Comparison of ENCODE assay signal across 2 cellular contexts in genomic region chr9:89293014-89293413, GRCh38.
A peak's percentile ranks its signal among the peaks of the same experiment; 100 is the strongest.
TF ChIP-seq lines count a peak whose summit lies in the region.

No MANE protein-coding gene starts in this region.

TF ChIP-seq in HCT116, 20 proteins besides CTCF, POLR2A, EP300 and RAD21:
- TF ChIP-seq ELF1 (IDR thresholded peaks at IDR 0.05; ENCODE audit: borderline replicate concordance, low read depth) (no peak), CBX3 (IDR thresholded peaks at IDR 0.05; ENCODE audit: low read depth) (0 out of 2 replicates have a peak, but pooled peaks have one; percentile 41), CEBPB (IDR thresholded peaks at IDR 0.05; ENCODE audit: low read depth) (no peak)
TF ChIP-seq in HCT116: peak in this region for 1.

TF ChIP-seq in K562, 482 proteins besides CTCF, POLR2A, EP300 and RAD21:
- TF ChIP-seq TRIM28 (IDR thresholded peaks at IDR 0.05) (0 out of 2 replicates have a peak, but pooled peaks have one; percentile 38), RBM25 (IDR thresholded peaks at IDR 0.05; ENCODE audit: low read depth, low read length, severe bottlenecking) (peak; percentile 80), PCBP1 (IDR thresholded peaks at IDR 0.05; ENCODE audit: low read depth, low read length, poor library complexity, severe bottlenecking) (no peak), ZNF184 (CRISPR knock-in tag; IDR thresholded peaks at IDR 0.05) (peak; percentile 92)
